Comparison of ENCODE assay signal across 8 cellular contexts in genomic region chr6:17703256-17703694, GRCh38. TPM values are rescaled to one million over a fixed set of nuclear protein-coding genes. Genes with fewer than 3 reads are reported as not detected.
DNase-seq lines count a peak whose midpoint lies in the region; ATAC-seq lines count a peak whose summit lies in the region.

No MANE protein-coding gene starts in this region.

- H3K9me3 ChIP-seq in SJSA1 (replicated peaks): no peaks in the 10 kb centered on the region
- H3K9me3 ChIP-seq in skeletal muscle tissue (ENCODE audit: control insufficient read depth in 3 of 3, low read length in 3 of 3): no peaks in the 10 kb centered on the region

- peaks cover 23% of the 10 kb centered on the region for H3K36me3 ChIP-seq in SJSA1
- H3K36me3 ChIP-seq in skeletal muscle tissue (ENCODE audit: control insufficient read depth in 3 of 3, insufficient read depth in 3 of 3, low read length in 3 of 3): no peaks in the 10 kb centered on the region

- peak; percentile 30 for ATAC-seq in esophagus mucosa
- ATAC-seq in HG03095 (IDR thresholded peaks at IDR 0.05; ENCODE audit: unreplicated experiment): no peak
- ATAC-seq in HG03025 (IDR thresholded peaks at IDR 0.05; ENCODE audit: low FRiP score, unreplicated experiment): no peak

- H3K27me3 ChIP-seq in SJSA1 (replicated peaks) (no peaks in the 10 kb centered on the region), skeletal muscle tissue (ENCODE audit: control insufficient read depth in 3 of 3, insufficient read depth in 3 of 3, low read length in 3 of 3) (no peaks in the 10 kb centered on the region)

- peak overlapping the region in 1 of 3 donors; percentile 52 for H3K9ac ChIP-seq in skeletal muscle tissue (ENCODE audit: low read depth in 1 of 3, low read length in 3 of 3)

- peaks cover 35% of the 10 kb centered on the region for H3K4me1 ChIP-seq in SJSA1 (replicated peaks)
- peaks cover 14 to 22% (median 16%) of the 10 kb centered on the region in 3 donors for H3K4me1 ChIP-seq in skeletal muscle tissue (ENCODE audit: control insufficient read depth in 3 of 3, insufficient read depth in 3 of 3, low read length in 3 of 3)

- peak; percentile 30 for DNase-seq in stimulated activated CD4-positive, alpha-beta T cell treated with anti-CD3 and anti-CD28 coated beads, Interleukin-1b, Interleukin-23, amount 100 ng/mL, for 48 hours
- DNase-seq in stimulated activated CD4-positive, alpha-beta T cell treated with anti-CD3 and anti-CD28 coated beads, Interleukin-4, amount 100 ng/mL, for 1 hour: no peak
- peak; percentile 48 to 55 for DNase-seq in SJSA1 (ENCODE audit: low read depth in 1 of 2, low spot score in 2 of 2)
- DNase-seq in COR-L47 (lab: John Stamatoyannopoulos, UW): no peak

- no peak overlapping the region for H3K4me3 ChIP-seq in SJSA1
- H3K4me3 ChIP-seq in skeletal muscle tissue (ENCODE audit: low read length in 3 of 3): no peak overlapping the region

- H3K27ac ChIP-seq in SJSA1 (peak overlapping the region; percentile 70), skeletal muscle tissue (ENCODE audit: low read depth, low read length) (peak overlapping the region; percentile 100)

RNA-seq across cellular contexts. Expression of gene NUP153, which starts 3.5 kb away (rescaled TPM):
- 36.5 and 50.5 TPM in 2 replicates for total RNA-seq in SJSA1 (2014; rRNA removed; shearing (Covaris generic))
- total RNA-seq in esophagus mucosa: 30.2 TPM
- 30.8 TPM for total RNA-seq in skeletal muscle tissue

Comparison
In these comparisons a context has a peak if more than half of its experiments do, and no peak if none do; other contexts are left out.
1. DNase-seq: peak in stimulated activated CD4-positive, alpha-beta T cell treated with anti-CD3 and anti-CD28 coated beads, Interleukin-1b, Interleukin-23, amount 100 ng/mL, for 48 hours (single experiment) and SJSA1 (2 of 2); none in stimulated activated CD4-positive, alpha-beta T cell treated with anti-CD3 and anti-CD28 coated beads, Interleukin-4, amount 100 ng/mL, for 1 hour (single experiment) and COR-L47 (single experiment).